Comparison of ENCODE assay signal across 1 cellular context in the genomic region with DNA sequence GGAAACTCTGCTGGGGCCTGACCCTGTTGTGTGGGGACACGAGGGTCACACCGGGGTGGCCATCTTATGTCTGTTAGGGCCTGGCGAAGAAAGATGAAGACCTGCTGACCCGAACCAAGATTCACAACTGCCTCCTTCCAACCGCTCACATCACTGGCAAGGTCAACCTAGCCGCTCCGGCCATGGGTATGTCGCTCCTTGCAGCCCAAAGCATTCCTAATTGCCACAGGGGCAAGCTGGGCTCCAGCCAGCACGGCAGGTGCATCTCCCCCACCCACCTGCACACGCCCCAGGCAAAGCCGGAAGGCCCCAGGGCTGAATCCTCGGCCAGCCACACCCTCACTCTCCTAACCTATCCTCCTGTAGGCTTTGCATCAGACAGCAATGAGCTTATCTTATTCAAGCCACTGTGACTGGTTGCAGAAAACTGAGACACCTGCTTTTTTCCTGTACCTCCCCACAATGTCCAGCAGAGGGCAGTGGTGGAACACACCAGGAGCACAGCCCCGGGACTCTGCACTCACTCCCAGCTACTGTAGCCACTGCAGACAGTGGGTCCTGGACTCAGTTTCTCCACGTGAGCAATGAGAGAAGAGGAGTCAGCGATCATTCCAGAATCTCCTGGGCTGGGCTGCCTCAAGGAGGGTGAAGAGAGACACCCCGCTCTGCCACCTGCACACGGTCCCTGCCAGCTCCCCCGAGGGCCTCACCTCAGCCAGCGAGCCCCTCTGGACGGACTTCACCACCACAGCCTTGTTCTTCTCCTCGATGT.
TF ChIP-seq lines count a peak whose summit lies in the region.

No MANE protein-coding gene starts in this region.

TF ChIP-seq in endothelial cell of umbilical vein, 7 proteins besides CTCF, POLR2A, EP300 and RAD21 (continued from another document):
- TF ChIP-seq FOS (IDR thresholded peaks at IDR 0.05; ENCODE audit: borderline replicate concordance, insufficient read depth, low read length) (no peak), JUN (IDR thresholded peaks at IDR 0.05; ENCODE audit: borderline replicate concordance, insufficient read depth, insufficient read length, low read depth) (no peak), EZH2 (IDR thresholded peaks at IDR 0.05; ENCODE audit: borderline replicate concordance, low read depth, low read length, severe bottlenecking) (no peak), MYC (IDR thresholded peaks at IDR 0.05; ENCODE audit: low read depth, low read length) (no peak)
